8 cellular contexts compared by ENCODE assay signal in the genomic region with DNA sequence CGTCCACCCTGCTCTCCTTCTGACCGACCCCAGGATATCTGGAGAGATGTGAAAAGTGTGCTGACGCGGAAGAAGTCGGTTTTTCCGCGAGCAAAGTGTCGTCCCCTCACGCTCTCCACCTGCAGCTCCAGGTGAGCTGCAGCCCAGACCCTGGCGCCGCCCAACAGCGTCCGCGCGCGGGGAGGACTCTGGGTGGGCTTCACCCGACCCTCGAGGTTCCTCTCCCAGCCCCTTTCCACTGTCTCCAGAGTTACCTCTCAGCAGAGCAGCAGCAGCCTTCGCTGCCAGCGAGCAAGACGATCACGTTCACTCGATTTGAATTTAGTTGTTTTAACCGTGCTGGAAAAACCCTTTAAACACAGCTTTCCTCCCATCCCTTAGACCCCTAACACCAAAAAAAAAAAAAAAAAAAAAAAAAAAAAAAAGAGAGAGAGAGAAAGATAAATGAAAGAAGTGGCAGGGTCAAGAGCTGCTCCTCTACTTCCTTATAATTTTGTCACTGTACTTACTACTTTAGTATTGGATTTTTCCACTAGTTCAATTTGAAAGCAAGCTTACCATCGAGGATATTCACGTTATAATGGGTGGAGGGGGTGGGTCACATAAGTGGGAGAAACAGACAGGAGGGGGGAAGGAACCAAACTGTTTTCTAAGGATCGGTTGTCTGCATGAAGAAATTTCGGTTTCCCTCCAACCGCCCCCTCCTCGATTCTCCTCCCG. TPM values are rescaled to one million over a fixed set of nuclear protein-coding genes. Genes with fewer than 3 reads are reported as not detected.
DNase-seq lines count a peak whose midpoint lies in the region; ATAC-seq, FAIRE-seq and TF ChIP-seq lines count a peak whose summit lies in the region.

No MANE protein-coding gene starts in this region.

- H3K4me3 ChIP-seq in BLaER1 (peak overlapping the region; percentile 80), bronchial epithelial cell (ENCODE audit: low read depth, low read length) (peak overlapping the region; percentile 92)

- H4K20me1 ChIP-seq in BLaER1: peaks cover 37% of the 10 kb centered on the region

- H3K9ac ChIP-seq in BLaER1: peak overlapping the region; percentile 76

- DNase-seq in LHCN-M2 (ENCODE audit: low read depth): peak; percentile 11
- no peak for DNase-seq in bronchial epithelial cell (ENCODE audit: low read depth)
- no peak for DNase-seq in left colon
- DNase-seq in substantia nigra (lab: John Stamatoyannopoulos, UW): peak in 6 of 49 donors; percentile 30 to 56 (median 46)
- DNase-seq in RPMI8226: no peak
- no peak for DNase-seq in activated CD4-positive, alpha-beta T cell treated with anti-CD3 and anti-CD28 coated beads for 4 hours

- H3K36me3 ChIP-seq in BLaER1 (no peaks in the 10 kb centered on the region), bronchial epithelial cell (ENCODE audit: control insufficient read depth, insufficient read depth, low read length) (no peaks in the 10 kb centered on the region)

- intact Hi-C loops in left colon (cut with DNase I, micrococcal nuclease): no loop called here

- no peaks in the 10 kb centered on the region for H3K9me3 ChIP-seq in BLaER1

- H3K27me3 ChIP-seq in BLaER1 (peaks cover 85% of the 10 kb centered on the region), bronchial epithelial cell (ENCODE audit: control insufficient read depth, insufficient read depth, low read length) (peaks cover 11% of the 10 kb centered on the region)

- peak overlapping the region; percentile 99 for H3K4me2 ChIP-seq in BLaER1

- TF ChIP-seq CTCF in bronchial epithelial cell (IDR thresholded peaks at IDR 0.05; ENCODE audit: insufficient read depth, low read length, severe bottlenecking): no peak

- H3K27ac ChIP-seq in BLaER1: peak overlapping the region; percentile 50; the same call in 1 of the 2 replicates
- H3K27ac ChIP-seq in substantia nigra (ENCODE audit: low read depth, low read length, poor library complexity, severe bottlenecking): peak overlapping the region; percentile 91

- peaks cover 32% of the 10 kb centered on the region for H3K4me1 ChIP-seq in BLaER1

- peak; percentile 12 for ATAC-seq in GM19351 (IDR thresholded peaks at IDR 0.05; ENCODE audit: unreplicated experiment)
- ATAC-seq in left colon: peak; percentile 6

- FAIRE-seq in bronchial epithelial cell (lab: Jason Lieb, UNC): no peak

RNA-seq across cellular contexts. Expression of a gene that starts 0.8 kb away (rescaled TPM):
- total RNA-seq in LHCN-M2 (2014; rRNA removed) (0.45 and 2.1 TPM in 2 replicates), bronchial epithelial cell (0.77 and 0.79 TPM in 2 replicates), left colon (100 to 1,000 TPM; 113 to 131 TPM)
- 1.6 TPM for polyA plus RNA-seq in LHCN-M2 (2012)

Comparison
In these comparisons a context has a peak if more than half of its experiments do, and no peak if none do; other contexts are left out.
1. RNA of a gene that starts 0.8 kb away (total RNA-seq): 113 to 131 TPM in left colon; 0.45 to 2.1 TPM in LHCN-M2 and 0.77 to 0.79 TPM in bronchial epithelial cell; every median in the first group is over 10 times any median in the second.